Comparison of ENCODE assay signal across 9 cellular contexts in genomic region chr7:120941064-120941463, GRCh38. TPM values are rescaled to one million over a fixed set of nuclear protein-coding genes. Genes with fewer than 3 reads are reported as not detected.
A peak's percentile ranks its signal among the peaks of the same experiment; 100 is the strongest.
DNase-seq lines count a peak whose midpoint lies in the region; ATAC-seq and TF ChIP-seq lines count a peak whose summit lies in the region.
"Had no signal": no experiment of that assay in that cellular context is flagged by ENCODE, and none has a peak within 500 bp of the region (broad histone marks: within the 10 kb centered on the region; RNA-seq: fewer than 3 reads in every experiment).

No MANE protein-coding gene starts in this region.

- no peaks in the 10 kb centered on the region for H3K9me3 Mint-ChIP-seq in CD8-positive, alpha-beta T cell
- H3K9me3 Mint-ChIP-seq: activated naive CD4-positive, alpha-beta T cell treated with anti-CD3 and anti-CD28 coated beads, Interleukin-2, amount 50 U/mL, for 24 hours had no signal

- no peak for TF ChIP-seq POLR2A in gastroesophageal sphincter (IDR thresholded peaks at IDR 0.05)

- POLR2A ChIA-PET in CD8-positive, alpha-beta T cell (lab: Charles Lee) = no interaction called here

- no peaks in the 10 kb centered on the region for H3K36me3 ChIP-seq in CD8-positive, alpha-beta T cell (ENCODE audit: insufficient read depth, low read length)
- H3K36me3 ChIP-seq in gastroesophageal sphincter = no peaks in the 10 kb centered on the region

- peak; percentile 28 for TF ChIP-seq CTCF in CD8-positive, alpha-beta T cell (IDR thresholded peaks at IDR 0.05)
- peak in 2 of 4 experiments; percentile 10 to 18 for TF ChIP-seq CTCF in gastroesophageal sphincter (IDR thresholded peaks at IDR 0.05)

- H3K27ac ChIP-seq in CD8-positive, alpha-beta T cell (ENCODE audit: low read depth, low read length) = no peak overlapping the region
- H3K27ac ChIP-seq in gastroesophageal sphincter = no peak overlapping the region

- CTCF ChIA-PET in CD8-positive, alpha-beta T cell (lab: Charles Lee) = no interaction called here

- no peaks in the 10 kb centered on the region for H3K4me1 Mint-ChIP-seq in CD8-positive, alpha-beta T cell (ENCODE audit: low read depth)
- H3K4me1 Mint-ChIP-seq: activated naive CD4-positive, alpha-beta T cell treated with anti-CD3 and anti-CD28 coated beads, Interleukin-2, amount 50 U/mL, for 24 hours had no signal

- no peaks in the 10 kb centered on the region for H3K36me3 Mint-ChIP-seq in CD8-positive, alpha-beta T cell
- H3K36me3 Mint-ChIP-seq: activated naive CD4-positive, alpha-beta T cell treated with anti-CD3 and anti-CD28 coated beads, Interleukin-2, amount 50 U/mL, for 24 hours had no signal

- H3K4me1 ChIP-seq in CD8-positive, alpha-beta T cell (ENCODE audit: insufficient read depth, low read length) = no peaks in the 10 kb centered on the region
- no peaks in the 10 kb centered on the region for H3K4me1 ChIP-seq in gastroesophageal sphincter

- H3K4me3 Mint-ChIP-seq in CD8-positive, alpha-beta T cell = no peak overlapping the region
- H3K4me3 Mint-ChIP-seq: activated naive CD4-positive, alpha-beta T cell treated with anti-CD3 and anti-CD28 coated beads, Interleukin-2, amount 50 U/mL, for 24 hours had no signal

- DNase-seq in CD8-positive, alpha-beta T cell = no peak
- DNase-seq in OCI-M1 (lab: John Stamatoyannopoulos, UW) (peak; percentile 58), kidney tubule cell (ENCODE audit: low spot score) (peak; percentile 30), H4 (ENCODE audit: low spot score) (no peak), SKM-1 treated with dmso at 0.1 percent for 144 hours (lab: John Stamatoyannopoulos, UW; ENCODE audit: unreplicated experiment) (no peak)

- H3K27me3 Mint-ChIP-seq in CD8-positive, alpha-beta T cell (ENCODE audit: low read depth) = no peaks in the 10 kb centered on the region

- no peak for TF ChIP-seq EP300 in gastroesophageal sphincter (IDR thresholded peaks at IDR 0.05)

- intact Hi-C loops in CD8-positive, alpha-beta T cell (cut with DNase I, micrococcal nuclease) = loop anchor here (1.0 to 5.0 kb wide), 4 partner anchors 134 to 149 kb away; no protein-coding TSS in a partner anchor

- no peak for ATAC-seq in CD8-positive, alpha-beta T cell
- ATAC-seq in GM21528 (IDR thresholded peaks at IDR 0.05; ENCODE audit: low FRiP score, unreplicated experiment) (peak; percentile 50), gastroesophageal sphincter (no peak), GM21367 (IDR thresholded peaks at IDR 0.05; ENCODE audit: unreplicated experiment) (no peak)

- no peaks in the 10 kb centered on the region for H3K9me3 ChIP-seq in CD8-positive, alpha-beta T cell (ENCODE audit: low read length)
- H3K9me3 ChIP-seq in gastroesophageal sphincter = no peaks in the 10 kb centered on the region

- 13 to 17% methylated on average over 1 of the region's 1 CpG for WGBS in gastroesophageal sphincter (ENCODE audit: low coverage in 1 of 2), 2 donors

- H3K27ac Mint-ChIP-seq in CD8-positive, alpha-beta T cell = no peak overlapping the region
- H3K27ac Mint-ChIP-seq: activated naive CD4-positive, alpha-beta T cell treated with anti-CD3 and anti-CD28 coated beads, Interleukin-2, amount 50 U/mL, for 24 hours had no signal

- H3K4me3 ChIP-seq in CD8-positive, alpha-beta T cell (ENCODE audit: low read depth, low read length) = no peak overlapping the region
- no peak overlapping the region for H3K4me3 ChIP-seq in gastroesophageal sphincter

- no peaks in the 10 kb centered on the region for H3K27me3 ChIP-seq in CD8-positive, alpha-beta T cell (ENCODE audit: insufficient read depth, low read length)
- no peaks in the 10 kb centered on the region for H3K27me3 ChIP-seq in gastroesophageal sphincter

RNA-seq across cellular contexts. Expression of gene ING3, which starts 9.5 kb away (rescaled TPM):
- 10 to 100 TPM; 51.3 to 53.7 TPM for total RNA-seq in CD8-positive, alpha-beta T cell
- total RNA-seq in gastroesophageal sphincter = 10 to 100 TPM; 11.2 to 23.0 (median 16.7) TPM
- 23.9 and 33.0 TPM in 2 replicates for total RNA-seq in H4 (2014; rRNA removed; shearing (Covaris generic))

RNA-seq across cellular contexts. Expression of gene CPED1, which starts 47.4 kb away (rescaled TPM):
- not detected for total RNA-seq in CD8-positive, alpha-beta T cell
- 10 to 100 TPM; 35.1 to 97.7 (median 60.5) TPM for total RNA-seq in gastroesophageal sphincter
- 23.8 and 26.5 TPM in 2 replicates for total RNA-seq in H4 (2014; rRNA removed; shearing (Covaris generic))

Comparison
In these comparisons a context has a peak if more than half of its experiments do, and no peak if none do; other contexts are left out.
1. DNase-seq: peak in OCI-M1 (single experiment) and kidney tubule cell (single experiment); none in CD8-positive, alpha-beta T cell (0 of 7), H4 (single experiment) and SKM-1 treated with dmso at 0.1 percent for 144 hours (single experiment).
2. RNA of gene CPED1, which starts 47.4 kb away (total RNA-seq): 35.1 to 97.7 TPM in gastroesophageal sphincter and 23.8 to 26.5 TPM in H4; not detected in CD8-positive, alpha-beta T cell; every median in the first group is over 10 times any median in the second.